ENCODE assay signal across 23 cellular contexts in genomic region chr7:55775051-55775420, GRCh38.
A peak's percentile ranks its signal among the peaks of the same experiment; 100 is the strongest.
DNase-seq lines count a peak whose midpoint lies in the region; ATAC-seq and TF ChIP-seq lines count a peak whose summit lies in the region.
"Had no signal": no experiment of that assay in that cellular context is flagged by ENCODE, and none has a peak within 500 bp of the region (broad histone marks: within the 10 kb centered on the region; RNA-seq: fewer than 3 reads in every experiment).

No MANE protein-coding gene starts in this region.

- no peak for TF ChIP-seq POLR2A in ovary (IDR thresholded peaks at IDR 0.05)
- no peak for TF ChIP-seq POLR2A in esophagus muscularis mucosa (IDR thresholded peaks at IDR 0.05; ENCODE audit: low read depth)

- no peak for ATAC-seq in left cardiac atrium
- ATAC-seq: psoas muscle had no signal

- H3K27me3 ChIP-seq in iPS-15b (ENCODE audit: control insufficient read depth, insufficient read depth, low read length): no peaks in the 10 kb centered on the region
- H3K27me3 ChIP-seq in ovary: no peaks in the 10 kb centered on the region
- no peaks in the 10 kb centered on the region for H3K27me3 ChIP-seq in esophagus muscularis mucosa
- H3K27me3 ChIP-seq in MG63: no peaks in the 10 kb centered on the region
- H3K27me3 ChIP-seq: BLaER1, neutrophil, SJSA1, suprapubic skin had no signal

- H3K4me3 ChIP-seq in HEK293 (ENCODE audit: low read depth, low read length) (no peak overlapping the region), iPS-15b (ENCODE audit: low read depth, low read length) (peak overlapping the region; percentile 18), ovary (no peak overlapping the region), esophagus muscularis mucosa (no peak overlapping the region), MG63 (no peak overlapping the region)
- H3K4me3 ChIP-seq: BLaER1, psoas muscle, SJSA1, suprapubic skin had no signal

- peak overlapping the region in 3 of 5 experiments; percentile 4 to 81 (median 60) for H3K4me3 Mint-ChIP-seq in brain
- H3K4me3 Mint-ChIP-seq: activated CD4-positive, alpha-beta memory T cell treated with anti-CD3 and anti-CD28 coated beads for 36 hours; activated naive CD8-positive, alpha-beta T cell; dendritic cell treated with granulocyte-macrophage colony-stimulating factor and Interleukin-4, amounts not matched to agents 40 ng/mL and 50 ng/mL, for 4 days; IgD-negative memory B cell had no signal

- H3K4me1 ChIP-seq in HEK293 (ENCODE audit: control insufficient read depth, insufficient read depth, low read length) (no peaks in the 10 kb centered on the region), iPS-15b (ENCODE audit: control insufficient read depth, insufficient read depth, low read length) (no peaks in the 10 kb centered on the region), ovary (ENCODE audit: insufficient read depth) (no peaks in the 10 kb centered on the region), esophagus muscularis mucosa (no peaks in the 10 kb centered on the region)
- H3K4me1 ChIP-seq: BLaER1, psoas muscle, SJSA1 had no signal

- no peak for TF ChIP-seq EP300 in ovary (IDR thresholded peaks at IDR 0.05)
- TF ChIP-seq EP300 in esophagus muscularis mucosa (IDR thresholded peaks at IDR 0.05): no peak

- H3K9ac ChIP-seq in iPS-15b (ENCODE audit: low read depth, low read length): no peak overlapping the region
- H3K9ac ChIP-seq: BLaER1 had no signal

- peaks cover 3 to 37% (median 7%) of the 10 kb centered on the region in 5 experiments for H3K9me3 Mint-ChIP-seq in brain
- H3K9me3 Mint-ChIP-seq: activated CD4-positive, alpha-beta memory T cell treated with anti-CD3 and anti-CD28 coated beads for 36 hours; activated T-helper 2 cell treated with anti-CD3 and anti-CD28 coated beads, Interferon-gamma antibody, Interleukin-2, Interleukin-4, amounts not matched to agents 10 μg/mL and 5 μg/mL and 100 μg/mL, durations not matched to agents 14 hours and 24 hours and 36 hours had no signal

- no peaks in the 10 kb centered on the region for H3K4me1 Mint-ChIP-seq in brain
- H3K4me1 Mint-ChIP-seq: IgD-negative memory B cell had no signal

- H3K36me3 ChIP-seq in HEK293 (ENCODE audit: control insufficient read depth in 2 of 2, insufficient read depth in 1 of 2, low read length in 2 of 2) (no peaks in the 10 kb centered on the region), iPS-15b (ENCODE audit: control insufficient read depth, insufficient read depth, low read length) (no peaks in the 10 kb centered on the region), ovary (no peaks in the 10 kb centered on the region), esophagus muscularis mucosa (no peaks in the 10 kb centered on the region), MG63 (no peaks in the 10 kb centered on the region)
- H3K36me3 ChIP-seq: BLaER1, neutrophil, SJSA1, suprapubic skin had no signal

- DNase-seq in COLO829 (ENCODE audit: low spot score) (peak; percentile 4), ovary (no peak), left cardiac atrium (no peak), esophagus muscularis mucosa (ENCODE audit: extremely low spot score) (no peak), MG63 (no peak)
- DNase-seq: activated CD4-positive, alpha-beta memory T cell treated with anti-CD3 and anti-CD28 coated beads for 36 hours; activated CD4-positive, CD25-positive, alpha-beta regulatory T cell treated with anti-CD3 and anti-CD28 coated beads, Interleukin-2, amount 50 U/mL, for 72 hours; central memory CD4-positive, alpha-beta T cell; kidney glomerular epithelial cell; psoas muscle; stimulated activated CD4-positive, alpha-beta T cell treated with anti-CD3 and anti-CD28 coated beads, Interleukin-15, amount 100 ng/mL, for 24 hours; stimulated activated naive CD4-positive, alpha-beta T cell had no signal

- TF ChIP-seq CTCF in HEK293 (tag by site-specific recombination; IDR thresholded peaks at IDR 0.05) (no peak), brain (conservative IDR thresholded peaks at IDR 0.05) (no peak), ovary (IDR thresholded peaks at IDR 0.05) (no peak), esophagus muscularis mucosa (IDR thresholded peaks at IDR 0.05) (no peak)

- H3K27me3 Mint-ChIP-seq in brain: peaks cover 4% of the 10 kb centered on the region
- H3K27me3 Mint-ChIP-seq: activated naive CD8-positive, alpha-beta T cell; dendritic cell treated with granulocyte-macrophage colony-stimulating factor and Interleukin-4, amounts not matched to agents 40 ng/mL and 50 ng/mL, for 4 days had no signal

- POLR2A ChIA-PET in HEK293 (lab: Yijun Ruan, JAX): no interaction called here

- H3K9me3 ChIP-seq in HEK293 (ENCODE audit: control insufficient read depth, insufficient read depth, low read depth, low read length): no peaks in the 10 kb centered on the region
- no peaks in the 10 kb centered on the region for H3K9me3 ChIP-seq in iPS-15b (ENCODE audit: control insufficient read depth, insufficient read depth, low read length)
- peaks cover 0 to 5% of the 10 kb centered on the region in 2 donors for H3K9me3 ChIP-seq in ovary
- no peaks in the 10 kb centered on the region for H3K9me3 ChIP-seq in esophagus muscularis mucosa
- no peaks in the 10 kb centered on the region for H3K9me3 ChIP-seq in MG63
- H3K9me3 ChIP-seq: BLaER1, neutrophil, psoas muscle, SJSA1, suprapubic skin had no signal

- CTCF ChIA-PET in HEK293 (lab: Yijun Ruan, JAX): no interaction called here

- 47 to 60% (median 48%) methylated on average over 11 of the region's 11 CpGs for WGBS in ovary, 3 donors
- WGBS in esophagus muscularis mucosa: 49% methylated on average over 11 of the region's 11 CpGs

- H3K27ac ChIP-seq in HEK293 (ENCODE audit: extremely low read depth, low read depth, low read length) (no peak overlapping the region), ovary (no peak overlapping the region), esophagus muscularis mucosa (replicated peaks in 1 of 4) (no peak overlapping the region)
- H3K27ac ChIP-seq: BLaER1, neutrophil, psoas muscle, SJSA1, suprapubic skin had no signal

- no peaks in the 10 kb centered on the region for H3K36me3 Mint-ChIP-seq in brain
- H3K36me3 Mint-ChIP-seq: activated CD4-positive, alpha-beta memory T cell treated with anti-CD3 and anti-CD28 coated beads for 36 hours; activated naive CD8-positive, alpha-beta T cell had no signal

- H3K27ac Mint-ChIP-seq in brain: peak overlapping the region in 4 of 5 experiments; percentile 87 to 96 (median 92)
- H3K27ac Mint-ChIP-seq: activated CD4-positive, alpha-beta memory T cell treated with anti-CD3 and anti-CD28 coated beads for 36 hours; activated naive CD8-positive, alpha-beta T cell; activated T-helper 2 cell treated with anti-CD3 and anti-CD28 coated beads, Interferon-gamma antibody, Interleukin-2, Interleukin-4, amounts not matched to agents 10 μg/mL and 5 μg/mL and 100 μg/mL, durations not matched to agents 14 hours and 24 hours and 36 hours; dendritic cell treated with granulocyte-macrophage colony-stimulating factor and Interleukin-4, amounts not matched to agents 40 ng/mL and 50 ng/mL, for 4 days; IgD-negative memory B cell had no signal

- intact Hi-C loops in ovary (cut with DNase I) (no loop called here), left cardiac atrium (cut with DNase I) (no loop called here), esophagus muscularis mucosa (cut with DNase I) (no loop called here)

TF ChIP-seq in HEK293, 187 proteins besides CTCF, POLR2A, EP300 and RAD21:
- TF ChIP-seq PRDM2 (tag by site-specific recombination; IDR thresholded peaks at IDR 0.05; ENCODE audit: borderline replicate concordance): no peak
- TF ChIP-seq ZIC2 (tag by site-specific recombination; IDR thresholded peaks at IDR 0.05): 0 out of 2 replicates have a peak, but pooled peaks have one; percentile 0
TF ChIP-seq in HEK293: peak in this region for 1.
